Comparison of ENCODE assay signal across 1 cellular context in the genomic region with DNA sequence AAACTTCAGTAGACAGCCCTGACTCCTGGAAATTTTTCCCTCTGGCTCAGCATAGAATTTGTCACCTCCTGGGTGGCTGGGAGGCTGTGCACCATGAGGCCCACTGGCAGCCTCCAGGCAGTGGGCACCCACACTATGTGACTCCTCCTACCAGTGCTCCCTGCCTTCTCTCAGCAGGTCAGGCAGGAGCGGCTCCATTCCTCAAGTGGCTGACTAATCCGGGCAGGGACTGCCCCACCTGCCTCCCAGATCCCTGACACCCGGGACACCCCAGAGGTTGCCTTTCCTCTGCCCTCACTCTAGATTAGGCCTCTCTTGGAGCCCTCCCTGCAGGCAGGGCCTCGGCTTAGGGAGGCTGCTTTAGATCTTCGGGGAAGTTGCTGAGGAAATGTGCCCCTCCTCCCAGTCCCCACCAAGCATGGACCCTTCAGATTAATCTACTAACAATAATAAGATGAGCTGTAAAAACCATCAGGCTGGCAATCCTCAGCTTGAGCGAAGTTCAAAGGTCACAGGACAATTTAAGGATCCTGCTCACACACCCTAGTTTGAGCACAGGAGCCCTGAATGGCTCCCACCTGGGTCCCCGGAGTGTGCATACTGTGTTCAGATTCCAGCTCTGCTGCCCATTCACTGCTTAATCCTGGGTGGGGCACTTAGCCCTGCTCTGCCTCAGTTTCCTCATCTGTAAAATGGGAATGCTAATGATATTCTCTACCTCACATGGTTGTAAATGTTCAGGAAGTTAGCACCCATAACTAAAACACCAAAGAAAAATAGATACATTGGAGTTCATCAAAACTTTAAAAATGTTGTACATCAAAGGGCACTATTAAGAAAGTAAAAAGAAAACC.
TF ChIP-seq lines count a peak whose summit lies in the region.

No MANE protein-coding gene starts in this region.

TF ChIP-seq in IMR-90, 13 proteins besides CTCF, POLR2A, EP300 and RAD21:
- no peak for TF ChIP-seq RFX5 (IDR thresholded peaks at IDR 0.05; ENCODE audit: low read depth, low read length)
- TF ChIP-seq, protein P1, sequence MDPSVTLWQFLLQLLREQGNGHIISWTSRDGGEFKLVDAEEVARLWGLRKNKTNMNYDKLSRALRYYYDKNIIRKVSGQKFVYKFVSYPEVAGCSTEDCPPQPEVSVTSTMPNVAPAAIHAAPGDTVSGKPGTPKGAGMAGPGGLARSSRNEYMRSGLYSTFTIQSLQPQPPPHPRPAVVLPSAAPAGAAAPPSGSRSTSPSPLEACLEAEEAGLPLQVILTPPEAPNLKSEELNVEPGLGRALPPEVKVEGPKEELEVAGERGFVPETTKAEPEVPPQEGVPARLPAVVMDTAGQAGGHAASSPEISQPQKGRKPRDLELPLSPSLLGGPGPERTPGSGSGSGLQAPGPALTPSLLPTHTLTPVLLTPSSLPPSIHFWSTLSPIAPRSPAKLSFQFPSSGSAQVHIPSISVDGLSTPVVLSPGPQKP (IDR thresholded peaks at IDR 0.05; ENCODE audit: borderline replicate concordance, low read depth, low read length), result no peak
- TF ChIP-seq MAFK (IDR thresholded peaks at IDR 0.05; ENCODE audit: low read depth, low read length), result no peak
- no peak for TF ChIP-seq BHLHE40 (IDR thresholded peaks at IDR 0.05; ENCODE audit: low read depth, low read length)
- TF ChIP-seq MAZ (IDR thresholded peaks at IDR 0.05; ENCODE audit: borderline replicate concordance, low read depth, low read length), result no peak
- no peak for TF ChIP-seq MXI1 (IDR thresholded peaks at IDR 0.05; ENCODE audit: borderline replicate concordance, low read depth, low read length)
- TF ChIP-seq, protein P2, sequence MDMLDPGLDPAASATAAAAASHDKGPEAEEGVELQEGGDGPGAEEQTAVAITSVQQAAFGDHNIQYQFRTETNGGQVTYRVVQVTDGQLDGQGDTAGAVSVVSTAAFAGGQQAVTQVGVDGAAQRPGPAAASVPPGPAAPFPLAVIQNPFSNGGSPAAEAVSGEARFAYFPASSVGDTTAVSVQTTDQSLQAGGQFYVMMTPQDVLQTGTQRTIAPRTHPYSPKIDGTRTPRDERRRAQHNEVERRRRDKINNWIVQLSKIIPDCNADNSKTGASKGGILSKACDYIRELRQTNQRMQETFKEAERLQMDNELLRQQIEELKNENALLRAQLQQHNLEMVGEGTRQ (IDR thresholded peaks at IDR 0.05; ENCODE audit: low read depth, low read length), result no peak
- TF ChIP-seq RCOR1 (IDR thresholded peaks at IDR 0.05; ENCODE audit: insufficient replicate concordance, low read length), result no peak
- no peak for TF ChIP-seq FOS (IDR thresholded peaks at IDR 0.05; ENCODE audit: low read depth, low read length)
- no peak for TF ChIP-seq CEBPB (IDR thresholded peaks at IDR 0.05; ENCODE audit: low read depth, low read length)
- no peak for TF ChIP-seq NFE2L2 (IDR thresholded peaks at IDR 0.05; ENCODE audit: low read depth, low read length)
- TF ChIP-seq SMC3 (IDR thresholded peaks at IDR 0.05; ENCODE audit: low read depth, low read length), result no peak
- TF ChIP-seq CHD1 (IDR thresholded peaks at IDR 0.05; ENCODE audit: low read depth, low read length), result no peak
